ENCODE assay signal across 8 cellular contexts in genomic region chr3:50450135-50450911, GRCh38. TPM values are rescaled to one million over a fixed set of nuclear protein-coding genes. Genes with fewer than 3 reads are reported as not detected.
A peak's percentile ranks its signal among the peaks of the same experiment; 100 is the strongest.
DNase-seq lines count a peak whose midpoint lies in the region; ATAC-seq lines count a peak whose summit lies in the region.

No MANE protein-coding gene starts in this region.

- H3K27ac Mint-ChIP-seq in activated naive CD4-positive, alpha-beta T cell treated with anti-CD3 and anti-CD28 coated beads, Interleukin-2, amount 50 U/mL, for 72 hours = peak overlapping the region; percentile 65 to 90

- DNase-seq in T-helper 2 cell = peak in 4 of 5 experiments; percentile 3 to 89 (median 62)
- DNase-seq in activated naive CD4-positive, alpha-beta T cell treated with anti-CD3 and anti-CD28 coated beads, Interleukin-2, amount 50 U/mL, for 72 hours (ENCODE audit: low spot score in 2 of 2) = peak; percentile 54 to 88
- DNase-seq in iPS-NIHi11 (ENCODE audit: low spot score) = peak; percentile 77
- DNase-seq in stimulated activated CD4-positive, alpha-beta T cell treated with anti-CD3 and anti-CD28 coated beads, Interleukin-12 subunit alpha, Interleukin-12 subunit beta, amount 100 ng/mL, for 48 hours (ENCODE audit: low read depth in 2 of 3, low spot score in 1 of 3) = peak; percentile 35 to 58 (median 48)
- DNase-seq in DMS153 (lab: John Stamatoyannopoulos, UW) = no peak

- no peaks in the 10 kb centered on the region for H3K9me3 Mint-ChIP-seq in activated naive CD4-positive, alpha-beta T cell treated with anti-CD3 and anti-CD28 coated beads, Interleukin-2, amount 50 U/mL, for 72 hours

- ATAC-seq in activated naive CD4-positive, alpha-beta T cell treated with anti-CD3 and anti-CD28 coated beads, Interleukin-2, amount 50 U/mL, for 72 hours = peak; percentile 87 to 98
- ATAC-seq in GM19463 (IDR thresholded peaks at IDR 0.05; ENCODE audit: unreplicated experiment) (no peak), HG02642 (IDR thresholded peaks at IDR 0.05; ENCODE audit: poor library complexity, unreplicated experiment) (no peak), HG03159 (IDR thresholded peaks at IDR 0.05; ENCODE audit: unreplicated experiment) (no peak)

- no peaks in the 10 kb centered on the region for H3K36me3 Mint-ChIP-seq in activated naive CD4-positive, alpha-beta T cell treated with anti-CD3 and anti-CD28 coated beads, Interleukin-2, amount 50 U/mL, for 72 hours

RNA-seq across cellular contexts. Expression of gene CACNA2D2, which starts 53.1 kb away (rescaled TPM):
- total RNA-seq in activated naive CD4-positive, alpha-beta T cell treated with anti-CD3 and anti-CD28 coated beads, Interleukin-2, amount 50 U/mL, for 72 hours = 1 to 10 TPM; 2.4 to 3.0 TPM

Comparison
In these comparisons a context has a peak if more than half of its experiments do, and no peak if none do; other contexts are left out.
1. ATAC-seq: peak in activated naive CD4-positive, alpha-beta T cell treated with anti-CD3 and anti-CD28 coated beads, Interleukin-2, amount 50 U/mL, for 72 hours (2 of 2); none in GM19463 (single experiment), HG02642 (single experiment) and HG03159 (single experiment).